26 cellular contexts compared by ENCODE assay signal in the genomic region with DNA sequence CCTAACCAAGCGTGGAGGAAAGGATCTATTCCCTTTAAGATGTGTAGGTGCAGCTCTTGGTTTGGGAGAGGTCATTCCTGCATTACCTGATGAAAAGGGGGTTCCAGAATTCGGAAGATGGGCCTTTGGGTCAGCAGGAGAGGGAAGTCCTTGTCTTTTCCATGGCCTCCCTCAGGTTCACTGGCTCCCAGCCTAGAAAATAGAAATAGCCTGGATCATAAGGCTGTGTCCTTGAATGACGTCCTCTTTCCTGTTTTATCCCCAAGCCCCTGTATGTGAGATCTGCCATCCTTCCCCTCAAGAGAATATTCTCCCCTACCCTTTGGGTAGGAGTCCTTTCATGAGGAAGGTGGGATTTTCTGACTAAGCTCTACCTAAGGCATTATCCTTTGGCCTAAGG. TPM values are rescaled to one million over a fixed set of nuclear protein-coding genes. Genes with fewer than 3 reads are reported as not detected.
A peak's percentile ranks its signal among the peaks of the same experiment; 100 is the strongest.
DNase-seq lines count a peak whose midpoint lies in the region; ATAC-seq and TF ChIP-seq lines count a peak whose summit lies in the region.
"Had no signal": no experiment of that assay in that cellular context is flagged by ENCODE, and none has a peak within 500 bp of the region (broad histone marks: within the 10 kb centered on the region; RNA-seq: fewer than 3 reads in every experiment).

No MANE protein-coding gene starts in this region.

- no peaks in the 10 kb centered on the region for H3K27me3 Mint-ChIP-seq in WTC11 (ENCODE audit: low read depth)
- H3K27me3 Mint-ChIP-seq: CD4-positive, alpha-beta T cell; CD8-positive, alpha-beta memory T cell had no signal

- H3K4me3 Mint-ChIP-seq in WTC11, result no peak overlapping the region
- H3K4me3 Mint-ChIP-seq: CD14-positive monocyte; CD4-positive, alpha-beta T cell; CD8-positive, alpha-beta memory T cell had no signal

- H3K36me3 Mint-ChIP-seq in WTC11, result peaks cover 77% of the 10 kb centered on the region

- H3K27ac ChIP-seq in RWPE1, result 0 out of 2 replicates have a peak overlapping the region, but pooled peaks have one; percentile 0
- H3K27ac ChIP-seq: A549; BLaER1 treated with 17β-estradiol and CSF1 and Interleukin-3, amounts not matched to agents 10 nM and 100 nM; GM23248 had no signal

- H3K9me3 Mint-ChIP-seq in WTC11, result no peaks in the 10 kb centered on the region
- H3K9me3 Mint-ChIP-seq: CD14-positive monocyte; CD4-positive, alpha-beta T cell; CD8-positive, alpha-beta memory T cell had no signal

- intact Hi-C loops in Right ventricle myocardium superior (cut with DNase I) (no loop called here), cardiac septum (cut with DNase I) (no loop called here)

- TF ChIP-seq CTCF in RWPE1 (conservative IDR thresholded peaks at IDR 0.05; ENCODE audit: low read depth) (no peak), WTC11 (IDR thresholded peaks at IDR 0.05) (no peak)

- H3K4me1 Mint-ChIP-seq in WTC11, result no peaks in the 10 kb centered on the region
- H3K4me1 Mint-ChIP-seq: CD14-positive monocyte had no signal

- ATAC-seq in Right ventricle myocardium superior (ENCODE audit: poor library complexity) (peak; percentile 62), WTC11 (no peak)
- ATAC-seq: A549 had no signal

- DNase-seq in Right ventricle myocardium superior (no peak), cardiac septum (ENCODE audit: low spot score) (no peak), RWPE1 (ENCODE audit: low spot score) (no peak), WTC11 (ENCODE audit: low spot score) (no peak), COLO829 (ENCODE audit: low spot score) (no peak)
- no peak for DNase-seq in activated CD4-positive, alpha-beta T cell treated with anti-CD3 and anti-CD28 coated beads for 48 hours
- DNase-seq: 8988T; ACHN; AML-193; BE2C; Calu3; CD4-positive, alpha-beta T cell; CD8-positive, alpha-beta memory T cell; COR-L47; DMS53; DMS79 treated with DMSO at 0.1 percent for 48 hours; GF-D8; GM23248; H7; HCEC 1CT had no signal

- POLR2A ChIA-PET in RWPE1 (lab: Yijun Ruan, JAX; ENCODE audit: low non-redundant PET) (interaction anchor here (1.2 kb wide), 1 partner anchor 14 kb away, joined by 3 read pairs; no protein-coding TSS in a partner anchor), WTC11 (lab: Charles Lee) (no interaction called here)

- CTCF ChIA-PET in RWPE1 (lab: Yijun Ruan, JAX) (no interaction called here), WTC11 (lab: Charles Lee) (no interaction called here)

- H3K27ac Mint-ChIP-seq in WTC11, result peak overlapping the region; percentile 42; the same call in 1 of the 2 replicates
- H3K27ac Mint-ChIP-seq: CD4-positive, alpha-beta T cell had no signal

TF ChIP-seq in WTC11, 78 proteins besides CTCF, POLR2A, EP300 and RAD21 (continues in another document):
- TF ChIP-seq, protein P1, sequence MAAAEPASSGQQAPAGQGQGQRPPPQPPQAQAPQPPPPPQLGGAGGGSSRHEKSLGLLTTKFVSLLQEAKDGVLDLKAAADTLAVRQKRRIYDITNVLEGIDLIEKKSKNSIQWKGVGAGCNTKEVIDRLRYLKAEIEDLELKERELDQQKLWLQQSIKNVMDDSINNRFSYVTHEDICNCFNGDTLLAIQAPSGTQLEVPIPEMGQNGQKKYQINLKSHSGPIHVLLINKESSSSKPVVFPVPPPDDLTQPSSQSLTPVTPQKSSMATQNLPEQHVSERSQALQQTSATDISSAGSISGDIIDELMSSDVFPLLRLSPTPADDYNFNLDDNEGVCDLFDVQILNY (CRISPR knock-in tag; IDR thresholded peaks at IDR 0.05), result no peak
- TF ChIP-seq, protein P2, sequence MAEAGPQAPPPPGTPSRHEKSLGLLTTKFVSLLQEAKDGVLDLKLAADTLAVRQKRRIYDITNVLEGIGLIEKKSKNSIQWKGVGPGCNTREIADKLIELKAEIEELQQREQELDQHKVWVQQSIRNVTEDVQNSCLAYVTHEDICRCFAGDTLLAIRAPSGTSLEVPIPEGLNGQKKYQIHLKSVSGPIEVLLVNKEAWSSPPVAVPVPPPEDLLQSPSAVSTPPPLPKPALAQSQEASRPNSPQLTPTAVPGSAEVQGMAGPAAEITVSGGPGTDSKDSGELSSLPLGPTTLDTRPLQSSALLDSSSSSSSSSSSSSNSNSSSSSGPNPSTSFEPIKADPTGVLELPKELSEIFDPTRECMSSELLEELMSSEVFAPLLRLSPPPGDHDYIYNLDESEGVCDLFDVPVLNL (CRISPR knock-in tag; IDR thresholded peaks at IDR 0.05; ENCODE audit: borderline replicate concordance, low read depth), result no peak
- TF ChIP-seq, protein P3, sequence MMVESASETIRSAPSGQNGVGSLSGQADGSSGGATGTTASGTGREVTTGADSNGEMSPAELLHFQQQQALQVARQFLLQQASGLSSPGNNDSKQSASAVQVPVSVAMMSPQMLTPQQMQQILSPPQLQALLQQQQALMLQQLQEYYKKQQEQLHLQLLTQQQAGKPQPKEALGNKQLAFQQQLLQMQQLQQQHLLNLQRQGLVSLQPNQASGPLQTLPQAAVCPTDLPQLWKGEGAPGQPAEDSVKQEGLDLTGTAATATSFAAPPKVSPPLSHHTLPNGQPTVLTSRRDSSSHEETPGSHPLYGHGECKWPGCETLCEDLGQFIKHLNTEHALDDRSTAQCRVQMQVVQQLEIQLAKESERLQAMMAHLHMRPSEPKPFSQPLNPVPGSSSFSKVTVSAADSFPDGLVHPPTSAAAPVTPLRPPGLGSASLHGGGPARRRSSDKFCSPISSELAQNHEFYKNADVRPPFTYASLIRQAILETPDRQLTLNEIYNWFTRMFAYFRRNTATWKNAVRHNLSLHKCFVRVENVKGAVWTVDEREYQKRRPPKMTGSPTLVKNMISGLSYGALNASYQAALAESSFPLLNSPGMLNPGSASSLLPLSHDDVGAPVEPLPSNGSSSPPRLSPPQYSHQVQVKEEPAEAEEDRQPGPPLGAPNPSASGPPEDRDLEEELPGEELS (CRISPR knock-in tag; IDR thresholded peaks at IDR 0.05), result no peak
- no peak for TF ChIP-seq ZBTB21 (CRISPR knock-in tag; IDR thresholded peaks at IDR 0.05; ENCODE audit: borderline replicate concordance)
- TF ChIP-seq PRDM15 (CRISPR knock-in tag; IDR thresholded peaks at IDR 0.05), result no peak
- TF ChIP-seq ZNF416 (CRISPR knock-in tag; IDR thresholded peaks at IDR 0.05), result no peak
- TF ChIP-seq, protein P4, sequence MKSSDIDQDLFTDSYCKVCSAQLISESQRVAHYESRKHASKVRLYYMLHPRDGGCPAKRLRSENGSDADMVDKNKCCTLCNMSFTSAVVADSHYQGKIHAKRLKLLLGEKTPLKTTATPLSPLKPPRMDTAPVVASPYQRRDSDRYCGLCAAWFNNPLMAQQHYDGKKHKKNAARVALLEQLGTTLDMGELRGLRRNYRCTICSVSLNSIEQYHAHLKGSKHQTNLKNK (CRISPR knock-in tag; IDR thresholded peaks at IDR 0.05), result no peak
- no peak for TF ChIP-seq SOX15 (CRISPR knock-in tag; IDR thresholded peaks at IDR 0.05)
- no peak for TF ChIP-seq JAZF1 (CRISPR knock-in tag; IDR thresholded peaks at IDR 0.05)

RNA-seq across cellular contexts. Expression of gene RPS8, which starts 14.5 kb away (rescaled TPM):
- total RNA-seq in Right ventricle myocardium superior (674 TPM), cardiac septum (581 TPM), WTC11 (2021) (2,343 to 2,726 TPM (median 2,722 TPM) in 3 replicates)

RNA-seq across cellular contexts. Expression of gene KIF2C, which starts 21.2 kb away (rescaled TPM):
- total RNA-seq in Right ventricle myocardium superior (1.00 TPM), cardiac septum (1.3 TPM), WTC11 (2021) (82.6 to 93.8 TPM (median 85.4 TPM) in 3 replicates)

RNA-seq across cellular contexts. Expression of gene BEST4, which starts 27.1 kb away (rescaled TPM):
- total RNA-seq in Right ventricle myocardium superior (not detected), cardiac septum (0.11 TPM), WTC11 (2021) (1.6 to 1.7 TPM (median 1.6 TPM) in 3 replicates)
- total RNA-seq: Daoy had no signal

RNA-seq across cellular contexts. Expression of gene RNU5D-1, which starts 29.9 kb away (rescaled TPM):
- total RNA-seq in Right ventricle myocardium superior (not detected), cardiac septum (not detected), WTC11 (2021) (not detected in 3 replicates)
- total RNA-seq: Calu3; CD4-positive, alpha-beta T cell; CD8-positive, alpha-beta memory T cell; Daoy; G401; GM23248; H1; H7 had no signal

RNA-seq across cellular contexts. Expression of gene PLK3, which starts 39.3 kb away (rescaled TPM):
- total RNA-seq in Right ventricle myocardium superior, result 6.2 TPM
- 8.4 TPM for total RNA-seq in cardiac septum
- total RNA-seq in WTC11 (2021), result 10.1 to 16.4 TPM (median 12.0 TPM) in 3 replicates

Comparison
In these comparisons a context has a peak if more than half of its experiments do, and no peak if none do; other contexts are left out.
1. RNA of gene KIF2C, which starts 21.2 kb away (total RNA-seq): 82.6 to 93.8 TPM in WTC11; 1.3 TPM in cardiac septum (single experiment) and 1.00 TPM in Right ventricle myocardium superior (single experiment); every median in the first group is over 10 times any median in the second.